ENCODE assay signal across 33 cellular contexts in the genomic region with DNA sequence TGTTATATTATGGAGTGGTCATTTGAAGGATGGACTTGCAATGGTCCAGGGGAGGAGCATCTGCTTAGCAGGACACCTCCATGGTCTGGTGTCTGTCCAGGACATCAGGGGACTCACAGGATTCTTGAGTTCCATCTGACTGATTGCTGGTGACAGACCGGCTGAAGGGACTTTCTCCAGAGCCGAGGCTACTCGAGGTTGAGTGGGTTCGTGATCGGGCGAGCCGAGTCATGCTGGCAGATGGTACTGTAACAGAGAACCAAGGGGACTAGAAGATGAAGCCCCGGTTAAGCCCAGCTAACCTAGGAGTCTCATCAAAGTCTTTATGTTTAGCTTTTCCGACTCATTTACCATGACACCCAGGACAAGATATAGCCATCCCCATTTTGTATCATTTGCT. TPM values are rescaled to one million over a fixed set of nuclear protein-coding genes. Genes with fewer than 3 reads are reported as not detected.
"Had no signal": no experiment of that assay in that cellular context is flagged by ENCODE, and none has a peak within 500 bp of the region (broad histone marks: within the 10 kb centered on the region; RNA-seq: fewer than 3 reads in every experiment).

No MANE protein-coding gene starts in this region.

- H3K9me3 Mint-ChIP-seq: memory B cell; mesothelial cell of epicardium; naive B cell; natural killer cell treated with Interleukin-12 subunit alpha and Interleukin-12 subunit beta and Interleukin-15 and Interleukin-18, amount 100 ng/mL, for 72 hours; neural progenitor cell; stimulated activated naive CD8-positive, alpha-beta T cell treated with anti-CD3 and anti-CD28 coated beads, Interleukin-15, amount 100 ng/mL, for 72 hours had no signal

- ATAC-seq: foreskin keratinocyte; gastroesophageal sphincter; heart left ventricle; left lobe of liver; mucosa of descending colon; natural killer cell treated with Interleukin-12 subunit alpha and Interleukin-12 subunit beta and Interleukin-15 and Interleukin-18, amount 100 ng/mL, for 72 hours; psoas muscle; sciatic nerve; stimulated activated naive CD8-positive, alpha-beta T cell treated with anti-CD3 and anti-CD28 coated beads, Interleukin-15, amount 100 ng/mL, for 72 hours had no signal

- H3K27me3 Mint-ChIP-seq: memory B cell; naive B cell; natural killer cell treated with Interleukin-12 subunit alpha and Interleukin-12 subunit beta and Interleukin-15 and Interleukin-18, amount 100 ng/mL, for 72 hours; stimulated activated naive CD8-positive, alpha-beta T cell treated with anti-CD3 and anti-CD28 coated beads, Interleukin-15, amount 100 ng/mL, for 72 hours had no signal

- H3K4me1 Mint-ChIP-seq: memory B cell, mesothelial cell of epicardium, naive B cell, neural progenitor cell had no signal

- H3K4me3 ChIP-seq: coronary artery, esophagus muscularis mucosa, gastroesophageal sphincter, heart left ventricle, hepatocyte, lung, mucosa of descending colon, neural progenitor cell, psoas muscle, smooth muscle cell, suprapubic skin had no signal

- H3K27me3 ChIP-seq: esophagus muscularis mucosa, foreskin keratinocyte, gastroesophageal sphincter, heart left ventricle, hepatocyte, neural progenitor cell, suprapubic skin had no signal

- FAIRE-seq: endothelial cell of umbilical vein, kidney had no signal

- H3K27ac Mint-ChIP-seq: mesothelial cell of epicardium; natural killer cell treated with Interleukin-12 subunit alpha and Interleukin-12 subunit beta and Interleukin-15 and Interleukin-18, amount 100 ng/mL, for 72 hours; neural progenitor cell; stimulated activated naive CD8-positive, alpha-beta T cell treated with anti-CD3 and anti-CD28 coated beads, Interleukin-15, amount 100 ng/mL, for 72 hours had no signal

- H3K9me3 ChIP-seq: esophagus muscularis mucosa, gastroesophageal sphincter, heart left ventricle, mucosa of descending colon, psoas muscle, suprapubic skin had no signal

- H3K36me3 ChIP-seq: neural progenitor cell had no signal

- H3K27ac ChIP-seq: coronary artery, esophagus muscularis mucosa, foreskin keratinocyte, gastroesophageal sphincter, heart left ventricle, hepatocyte, neural progenitor cell, parathyroid adenoma, psoas muscle, suprapubic skin had no signal

- DNase-seq: dermis blood vessel endothelial cell; effector memory CD4-positive, alpha-beta T cell; foreskin keratinocyte; heart left ventricle; kidney; mucosa of descending colon; naive B cell; psoas muscle; stimulated activated CD4-positive, alpha-beta T cell treated with anti-CD3 and anti-CD28 coated beads, Interleukin-12 subunit alpha, Interleukin-12 subunit beta, amount 100 ng/mL, for 4 hours; stimulated activated CD4-positive, alpha-beta T cell treated with anti-CD3 and anti-CD28 coated beads, Interleukin-1b, Interleukin-23, amount 100 ng/mL, for 48 hours; stimulated activated CD4-positive, alpha-beta T cell treated with anti-CD3 and anti-CD28 coated beads, Interleukin-4, amount 100 ng/mL, for 1 hour; stimulated activated CD8-positive, alpha-beta memory T cell treated with anti-CD3 and anti-CD28 coated beads, Interleukin-4, amount 100 ng/mL, for 48 hours; stimulated activated naive CD4-positive, alpha-beta T cell; stimulated activated naive CD8-positive, alpha-beta T cell treated with anti-CD3 and anti-CD28 coated beads, Interleukin-15, amount 100 ng/mL, for 72 hours; trophoblast cell had no signal

- H3K4me3 Mint-ChIP-seq: memory B cell; mesothelial cell of epicardium; naive B cell; natural killer cell treated with Interleukin-12 subunit alpha and Interleukin-12 subunit beta and Interleukin-15 and Interleukin-18, amount 100 ng/mL, for 72 hours; neural progenitor cell; stimulated activated naive CD8-positive, alpha-beta T cell treated with anti-CD3 and anti-CD28 coated beads, Interleukin-15, amount 100 ng/mL, for 72 hours had no signal

- H3K4me1 ChIP-seq: esophagus muscularis mucosa, foreskin keratinocyte, gastroesophageal sphincter, parathyroid adenoma, psoas muscle, suprapubic skin had no signal

RNA-seq across cellular contexts. Expression of gene SLA2, which starts 7.5 kb away (rescaled TPM):
- total RNA-seq: dermis blood vessel endothelial cell, endothelial cell of umbilical vein, epithelial cell of proximal tubule, fibroblast of lung, foreskin keratinocyte, hepatocyte, renal cortical epithelial cell, smooth muscle cell had no signal
